ENCODE assay signal across 15 cellular contexts in the genomic region with DNA sequence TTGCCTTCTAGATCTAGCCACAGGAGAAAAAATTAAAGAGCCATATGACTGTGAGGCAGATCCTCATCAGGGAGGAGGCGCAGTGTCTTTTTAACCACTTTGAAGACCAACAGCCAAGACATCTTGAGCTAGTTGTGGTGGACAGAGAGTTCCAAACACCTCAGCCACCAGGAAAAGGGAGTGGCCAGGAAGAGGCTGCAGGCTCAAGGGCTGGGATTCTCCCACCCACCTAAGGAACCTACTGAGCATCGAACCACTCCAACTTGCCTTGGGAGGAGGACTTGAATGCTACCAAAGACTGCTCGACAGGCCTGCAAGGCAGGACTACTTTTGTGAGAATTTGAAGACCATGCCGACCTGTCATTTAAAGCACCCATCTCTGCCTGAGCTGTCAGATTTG. TPM values are rescaled to one million over a fixed set of nuclear protein-coding genes. Genes with fewer than 3 reads are reported as not detected.
DNase-seq lines count a peak whose midpoint lies in the region; ATAC-seq, FAIRE-seq and TF ChIP-seq lines count a peak whose summit lies in the region.
"Had no signal": no experiment of that assay in that cellular context is flagged by ENCODE, and none has a peak within 500 bp of the region (broad histone marks: within the 10 kb centered on the region; RNA-seq: fewer than 3 reads in every experiment).

No MANE protein-coding gene starts in this region.

- no peak for TF ChIP-seq EP300 in H1 (IDR thresholded peaks at IDR 0.05; ENCODE audit: borderline replicate concordance in 1 of 2, low read depth in 2 of 2, low read length in 2 of 2)

- no peaks in the 10 kb centered on the region for H3K9me2 ChIP-seq in OCI-LY7 (ENCODE audit: insufficient read depth, low read length)

- no peaks in the 10 kb centered on the region for H3K79me1 ChIP-seq in H1 (ENCODE audit: low read depth, low read length)

- peak; percentile 13 for ATAC-seq in GM18909 (IDR thresholded peaks at IDR 0.05; ENCODE audit: poor library complexity, unreplicated experiment)
- ATAC-seq in HG02642 (IDR thresholded peaks at IDR 0.05; ENCODE audit: poor library complexity, unreplicated experiment), result peak; percentile 16
- no peak for ATAC-seq in HG03095 (IDR thresholded peaks at IDR 0.05; ENCODE audit: unreplicated experiment)

- H3K14ac ChIP-seq in H1 (ENCODE audit: insufficient read length), result no peak overlapping the region

- BruUV-seq in OCI-LY7 (replicated peaks; lab: Mats Ljungman, UMichigan), result no TSS peak

- no peak overlapping the region for H2BK20ac ChIP-seq in H1 (ENCODE audit: low read length)

- TF ChIP-seq CTCF in OCI-LY7 (conservative IDR thresholded peaks at IDR 0.05; ENCODE audit: low read length), result no peak
- no peak for TF ChIP-seq CTCF in H1 (IDR thresholded peaks at IDR 0.05; ENCODE audit: control extremely low read depth in 1 of 3, insufficient read depth in 1 of 3, low read depth in 1 of 3, low read length in 3 of 3)

- POLR2A ChIA-PET in OCI-LY7 (lab: Charles Lee) (interaction anchor here (0.6 to 4.8 kb wide), 9 partner anchors 9 to 47 kb away, joined by 3 to 28 read pairs (median 4); a partner anchor contains a TSS), H1 (lab: Charles Lee; ENCODE audit: partially characterized antibody) (interaction anchor here (2.0 kb wide), 1 partner anchor 15 kb away, joined by 14 read pairs; a partner anchor contains a TSS)

- H3K23ac ChIP-seq in H1 (ENCODE audit: insufficient read length), result no peak overlapping the region

- FAIRE-seq in H1 (lab: Jason Lieb, UNC), result no peak
- FAIRE-seq: GM19239 had no signal

- no peak for TF ChIP-seq RAD21 in H1 (IDR thresholded peaks at IDR 0.05 in 1 of 2, conservative IDR thresholded peaks at IDR 0.05 in 1 of 2; ENCODE audit: low read depth in 2 of 2, low read length in 2 of 2)

- no peak overlapping the region for H2BK15ac ChIP-seq in H1 (ENCODE audit: low read length)

- H2BK120ac ChIP-seq in H1 (replicated peaks; ENCODE audit: low read depth, low read length), result no peak overlapping the region

- H3K4me3 ChIP-seq in OCI-LY7 (ENCODE audit: low read depth, low read length, poor library complexity, severe bottlenecking), result no peak overlapping the region
- H3K4me3 ChIP-seq in H1 (ENCODE audit: extremely low read depth in 1 of 4, insufficient read depth in 2 of 4, low read depth in 3 of 4, low read length in 4 of 4), result no peak overlapping the region
- H3K4me3 ChIP-seq: PC-9 had no signal

- H3K23me2 ChIP-seq in H1 (ENCODE audit: low read depth, low read length), result no peaks in the 10 kb centered on the region

- no peak overlapping the region for H2BK12ac ChIP-seq in H1 (ENCODE audit: low read depth, low read length)

- CTCF ChIA-PET in OCI-LY7 (lab: Charles Lee; ENCODE audit: unreplicated experiment), result interaction anchor here (0.7 kb wide), 1 partner anchor 20 kb away, joined by 3 read pairs; no protein-coding TSS in a partner anchor
- CTCF ChIA-PET in H1 (lab: Charles Lee; ENCODE audit: partially characterized antibody), result no interaction called here

- H3K56ac ChIP-seq in H1 (replicated peaks; ENCODE audit: insufficient read length, low read depth, low read length), result no peak overlapping the region

- H4K5ac ChIP-seq in H1 (ENCODE audit: insufficient read length, low read depth, low read length), result no peak overlapping the region

- H3K36me3 ChIP-seq in OCI-LY7 (ENCODE audit: insufficient read depth, low read length) (no peaks in the 10 kb centered on the region; the same call in 1 of the 2 replicates), H1 (ENCODE audit: control insufficient read depth in 2 of 4, insufficient read depth in 4 of 4, low read length in 3 of 4) (no peaks in the 10 kb centered on the region)

- no peak overlapping the region for H4K8ac ChIP-seq in H1 (ENCODE audit: extremely low read depth, insufficient read depth, low read length)

- H2BK5ac ChIP-seq in H1 (ENCODE audit: low read depth, low read length), result no peak overlapping the region

- H3K9me3 ChIP-seq in OCI-LY7 (ENCODE audit: low read length) (no peaks in the 10 kb centered on the region), H1 (ENCODE audit: insufficient read depth in 2 of 2, low read depth in 1 of 2, low read length in 1 of 2) (no peaks in the 10 kb centered on the region; a peak in 1 of 4 replicates)

- no peak overlapping the region for H3K18ac ChIP-seq in H1 (ENCODE audit: extremely low read depth, low read length)

- H3K4me2 ChIP-seq in OCI-LY7 (ENCODE audit: low read length) (peak overlapping the region; percentile 43), H1 (ENCODE audit: insufficient read depth in 1 of 2, low read depth in 2 of 2, low read length in 2 of 2) (no peak overlapping the region)
- H3K4me2 ChIP-seq: PC-9 had no signal

- H3K27ac ChIP-seq in OCI-LY7 (ENCODE audit: low read depth, low read length, poor library complexity, severe bottlenecking) (peak overlapping the region; percentile 76), H1 (ENCODE audit: low read depth, low read length) (no peak overlapping the region)
- H3K27ac ChIP-seq: PC-9, RWPE1 had no signal

- no peak overlapping the region for H3K9ac ChIP-seq in H1 (replicated peaks in 1 of 4; ENCODE audit: extremely low read depth in 1 of 4, low read depth in 3 of 4, low read length in 3 of 4)

- H3K79me2 ChIP-seq in OCI-LY7 (ENCODE audit: insufficient read depth, low read depth, low read length), result no peaks in the 10 kb centered on the region
- H3K79me2 ChIP-seq in H1 (ENCODE audit: control insufficient read depth in 1 of 2, insufficient read depth in 2 of 2, low read length in 2 of 2), result no peaks in the 10 kb centered on the region

- no peak overlapping the region for H4K91ac ChIP-seq in H1 (replicated peaks; ENCODE audit: insufficient read length, low read length)

- H2AFZ ChIP-seq in OCI-LY7 (ENCODE audit: low read length), result peak overlapping the region; percentile 19; the same call in 1 of the 2 replicates
- H2AFZ ChIP-seq in H1 (ENCODE audit: low read length), result peak overlapping the region; percentile 85; the same call in 1 of the 2 replicates
- H2AFZ ChIP-seq: PC-9 had no signal

- H4K20me1 ChIP-seq in OCI-LY7 (ENCODE audit: insufficient read depth, low read length), result no peaks in the 10 kb centered on the region
- H4K20me1 ChIP-seq in H1 (replicated peaks in 1 of 2; ENCODE audit: control insufficient read depth in 1 of 2, insufficient read depth in 2 of 2, low read length in 2 of 2), result no peaks in the 10 kb centered on the region

- peaks cover 62% of the 10 kb centered on the region for H3K4me1 ChIP-seq in OCI-LY7 (ENCODE audit: insufficient read depth, low read length, poor library complexity, severe bottlenecking)
- peaks cover 0 to 2% (median 0%) of the 10 kb centered on the region in 4 experiments; a peak in 1 of 7 replicates for H3K4me1 ChIP-seq in H1 (replicated peaks in 1 of 4; ENCODE audit: control insufficient read depth in 3 of 4, insufficient read depth in 4 of 4, low read length in 3 of 4)

- no peak overlapping the region for H3K4ac ChIP-seq in H1 (replicated peaks; ENCODE audit: insufficient read length, low read depth, low read length)

- intact Hi-C loops in OCI-LY7 (cut with micrococcal nuclease; ENCODE audit: unreplicated experiment), result no loop called here

- WGBS in H1 (ENCODE audit: extremely low coverage in 1 of 2, insufficient coverage in 1 of 2, insufficient read length in 1 of 2, insufficient replicate concordance in 2 of 2, low coverage in 1 of 2, low lambda C conversion rate in 2 of 2, missing lambda C conversion rate in 1 of 2), 2 experiments, result 89% methylated on average over 4 of the region's 4 CpGs; no CpG with 5 or more reads in 1 of the 2 experiments

- DNase-seq in OCI-LY7 (ENCODE audit: low spot score) (no peak), H1 (ENCODE audit: low read depth in 1 of 2, low spot score in 2 of 2) (no peak), DMS153 treated with DMSO at 0.1 percent for 48 hours (lab: John Stamatoyannopoulos, UW; ENCODE audit: unreplicated experiment) (no peak), iPS-NIHi11 (ENCODE audit: low spot score) (no peak), cerebellar nuclear complex (lab: John Stamatoyannopoulos, UW) (no peak)
- DNase-seq: C1 segment of cervical spinal cord, DMS79 treated with DMSO at 0.1 percent for 48 hours, NCI-H187, NCI-H2107, PC-9 had no signal

- H3K27me3 ChIP-seq in H1 (replicated peaks in 1 of 4; ENCODE audit: control insufficient read depth in 3 of 4, extremely low read depth in 1 of 4, insufficient read depth in 3 of 4, low read length in 3 of 4), result no peaks in the 10 kb centered on the region

- no peak for TF ChIP-seq POLR2A in H1 (IDR thresholded peaks at IDR 0.05; ENCODE audit: control extremely low read depth in 1 of 2, low read depth in 2 of 2, low read length in 2 of 2)

- no peak overlapping the region for H2AK5ac ChIP-seq in H1 (ENCODE audit: low read depth, low read length)

TF ChIP-seq in H1, 55 proteins besides CTCF, POLR2A, EP300 and RAD21 (continues in another document):
- TF ChIP-seq SP4 (IDR thresholded peaks at IDR 0.05; ENCODE audit: low read length) (no peak), EZH2 (IDR thresholded peaks at IDR 0.05; ENCODE audit: low read depth, low read length, severe bottlenecking) (no peak)
- TF ChIP-seq, protein P1, sequence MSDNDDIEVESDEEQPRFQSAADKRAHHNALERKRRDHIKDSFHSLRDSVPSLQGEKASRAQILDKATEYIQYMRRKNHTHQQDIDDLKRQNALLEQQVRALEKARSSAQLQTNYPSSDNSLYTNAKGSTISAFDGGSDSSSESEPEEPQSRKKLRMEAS (IDR thresholded peaks at IDR 0.05), result no peak

RNA-seq across cellular contexts. Expression of a gene that starts 14.5 kb away (rescaled TPM):
- total RNA-seq in OCI-LY7 (2014; rRNA removed; shearing (Covaris generic)), result 143 and 229 TPM in 2 replicates
- 318 and 366 TPM in 2 replicates for total RNA-seq in OCI-LY7 (2022)
- total RNA-seq in H1 (2021; fragmentation: NEBNext Ultra II Directional; extraction: Animal tissue kit (Norgen Biotek cat#: 25700)), result 115 and 134 TPM in 2 replicates
- polyA plus RNA-seq in H1 (2011; rRNA removed), result 15.1 and 16.3 TPM in 2 replicates
- polyA plus RNA-seq in H1 (2011; cell fraction: cytosol; rRNA removed), result 19.6 TPM
- 19.2 TPM for polyA plus RNA-seq in H1 (2011; cell fraction: nucleus; rRNA removed)
- polyA plus RNA-seq in H1 (2012, experiment 1 of 2), result 19.4 to 58.6 TPM (median 26.0 TPM) in 4 replicates
- polyA plus RNA-seq in H1 (2012, experiment 2 of 2), result 2.7 TPM
- 67.8 TPM for polyA plus RNA-seq in H1 (2013, experiment 1 of 2)
- polyA plus RNA-seq in H1 (2013, experiment 2 of 2), result 62.5 TPM
- 74.4 and 85.2 TPM in 2 replicates for polyA minus RNA-seq in H1 (2011; rRNA and poly(A)+ RNA removed)
- polyA minus RNA-seq in H1 (2011; cell fraction: cytosol; rRNA and poly(A)+ RNA removed), result 66.8 TPM
- 108 TPM for polyA minus RNA-seq in H1 (2011; cell fraction: nucleus; rRNA and poly(A)+ RNA removed)

RNA-seq across cellular contexts. Expression of a gene that starts 47.5 kb away (rescaled TPM):
- 24.6 and 26.6 TPM in 2 replicates for total RNA-seq in OCI-LY7 (2014; rRNA removed; shearing (Covaris generic))
- 39.1 and 66.6 TPM in 2 replicates for total RNA-seq in OCI-LY7 (2022)
- total RNA-seq in H1 (2021; fragmentation: NEBNext Ultra II Directional; extraction: Animal tissue kit (Norgen Biotek cat#: 25700)), result 10.0 and 12.9 TPM in 2 replicates
- polyA plus RNA-seq in H1 (2011; rRNA removed), result 9.7 and 10.9 TPM in 2 replicates
- polyA plus RNA-seq in H1 (2011; cell fraction: cytosol; rRNA removed), result 6.7 TPM
- polyA plus RNA-seq in H1 (2011; cell fraction: nucleus; rRNA removed), result 4.9 TPM
- polyA plus RNA-seq in H1 (2012, experiment 1 of 2), result 9.3 to 11.3 TPM (median 10.8 TPM) in 4 replicates
- polyA plus RNA-seq in H1 (2012, experiment 2 of 2), result 1.8 TPM
- polyA plus RNA-seq in H1 (2013, experiment 1 of 2), result 9.0 TPM
- polyA plus RNA-seq in H1 (2013, experiment 2 of 2), result 10.2 TPM
- polyA minus RNA-seq in H1 (2011; rRNA and poly(A)+ RNA removed), result 4.6 and 10.4 TPM in 2 replicates
- 8.2 TPM for polyA minus RNA-seq in H1 (2011; cell fraction: cytosol; rRNA and poly(A)+ RNA removed)
- polyA minus RNA-seq in H1 (2011; cell fraction: nucleus; rRNA and poly(A)+ RNA removed), result 2.9 TPM
